Comparison of ENCODE assay signal across 1 cellular context in the genomic region with DNA sequence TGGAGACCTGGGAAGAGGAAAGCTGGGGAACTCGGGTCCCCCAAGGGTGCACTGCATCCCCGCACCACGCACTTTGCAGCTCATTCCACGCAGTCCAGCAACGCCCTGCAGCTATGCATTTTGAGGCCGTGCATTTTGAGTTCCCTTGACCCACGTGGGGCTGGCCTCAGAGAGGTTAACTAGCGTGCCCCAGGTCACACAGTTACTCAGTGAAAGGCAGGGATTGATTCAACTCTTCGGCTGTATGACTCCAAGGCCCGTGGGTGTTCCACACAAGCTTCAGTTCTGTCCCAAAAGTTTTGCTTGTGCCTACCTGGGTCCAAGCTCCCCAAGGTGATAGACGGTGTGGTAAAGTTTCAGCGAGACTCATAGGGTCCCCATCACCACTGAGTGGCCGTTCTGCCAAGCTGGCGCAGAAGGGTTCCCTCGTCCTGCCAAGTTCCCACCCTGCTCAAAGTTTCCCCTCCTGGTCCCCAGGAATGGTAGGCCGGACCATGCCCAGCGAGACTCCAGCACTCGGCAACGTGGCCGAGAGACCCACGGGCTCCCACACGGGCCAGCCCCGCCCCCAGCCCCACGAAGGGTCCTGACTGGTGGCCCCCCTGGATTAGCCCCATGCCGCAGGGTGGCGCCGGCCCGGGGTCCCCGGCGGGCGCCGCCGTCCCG.
TF ChIP-seq lines count a peak whose summit lies in the region.

No MANE protein-coding gene starts in this region.

TF ChIP-seq in HepG2, 621 proteins besides CTCF, POLR2A, EP300 and RAD21 (continued from another document):
- TF ChIP-seq, protein P1, sequence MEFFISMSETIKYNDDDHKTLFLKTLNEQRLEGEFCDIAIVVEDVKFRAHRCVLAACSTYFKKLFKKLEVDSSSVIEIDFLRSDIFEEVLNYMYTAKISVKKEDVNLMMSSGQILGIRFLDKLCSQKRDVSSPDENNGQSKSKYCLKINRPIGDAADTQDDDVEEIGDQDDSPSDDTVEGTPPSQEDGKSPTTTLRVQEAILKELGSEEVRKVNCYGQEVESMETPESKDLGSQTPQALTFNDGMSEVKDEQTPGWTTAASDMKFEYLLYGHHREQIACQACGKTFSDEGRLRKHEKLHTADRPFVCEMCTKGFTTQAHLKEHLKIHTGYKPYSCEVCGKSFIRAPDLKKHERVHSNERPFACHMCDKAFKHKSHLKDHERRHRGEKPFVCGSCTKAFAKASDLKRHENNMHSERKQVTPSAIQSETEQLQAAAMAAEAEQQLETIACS (CRISPR knock-in tag; IDR thresholded peaks at IDR 0.05): no peak
- TF ChIP-seq ZBTB38 (CRISPR knock-in tag; IDR thresholded peaks at IDR 0.05): 0 out of 2 replicates have a peak, but pooled peaks have one; percentile 14
- TF ChIP-seq NR3C1 (CRISPR knock-in tag; IDR thresholded peaks at IDR 0.05): no peak
- peak; percentile 33; the same call in 1 of the 2 replicates for TF ChIP-seq NFKB2 (CRISPR knock-in tag; IDR thresholded peaks at IDR 0.05; ENCODE audit: borderline replicate concordance)
- no peak for TF ChIP-seq ZNF430 (CRISPR knock-in tag; IDR thresholded peaks at IDR 0.05)
- no peak for TF ChIP-seq PLRG1 (conservative IDR thresholded peaks at IDR 0.05)
- TF ChIP-seq GABPB1 (CRISPR knock-in tag; IDR thresholded peaks at IDR 0.05): 0 out of 2 replicates have a peak, but pooled peaks have one; percentile 4
- no peak for TF ChIP-seq CENPX (CRISPR knock-in tag; IDR thresholded peaks at IDR 0.05)
- no peak for TF ChIP-seq FLYWCH1 (CRISPR knock-in tag; IDR thresholded peaks at IDR 0.05)
- peak; percentile 60 for TF ChIP-seq HDAC1 (CRISPR knock-in tag; IDR thresholded peaks at IDR 0.05)
- TF ChIP-seq ELF1 (CRISPR knock-in tag; IDR thresholded peaks at IDR 0.05): no peak
- TF ChIP-seq, protein P2, sequence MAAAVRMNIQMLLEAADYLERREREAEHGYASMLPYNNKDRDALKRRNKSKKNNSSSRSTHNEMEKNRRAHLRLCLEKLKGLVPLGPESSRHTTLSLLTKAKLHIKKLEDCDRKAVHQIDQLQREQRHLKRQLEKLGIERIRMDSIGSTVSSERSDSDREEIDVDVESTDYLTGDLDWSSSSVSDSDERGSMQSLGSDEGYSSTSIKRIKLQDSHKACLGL (CRISPR knock-in tag; IDR thresholded peaks at IDR 0.05): peak; percentile 66
- TF ChIP-seq SMYD3 (CRISPR knock-in tag; IDR thresholded peaks at IDR 0.05): no peak
- TF ChIP-seq, protein P3, sequence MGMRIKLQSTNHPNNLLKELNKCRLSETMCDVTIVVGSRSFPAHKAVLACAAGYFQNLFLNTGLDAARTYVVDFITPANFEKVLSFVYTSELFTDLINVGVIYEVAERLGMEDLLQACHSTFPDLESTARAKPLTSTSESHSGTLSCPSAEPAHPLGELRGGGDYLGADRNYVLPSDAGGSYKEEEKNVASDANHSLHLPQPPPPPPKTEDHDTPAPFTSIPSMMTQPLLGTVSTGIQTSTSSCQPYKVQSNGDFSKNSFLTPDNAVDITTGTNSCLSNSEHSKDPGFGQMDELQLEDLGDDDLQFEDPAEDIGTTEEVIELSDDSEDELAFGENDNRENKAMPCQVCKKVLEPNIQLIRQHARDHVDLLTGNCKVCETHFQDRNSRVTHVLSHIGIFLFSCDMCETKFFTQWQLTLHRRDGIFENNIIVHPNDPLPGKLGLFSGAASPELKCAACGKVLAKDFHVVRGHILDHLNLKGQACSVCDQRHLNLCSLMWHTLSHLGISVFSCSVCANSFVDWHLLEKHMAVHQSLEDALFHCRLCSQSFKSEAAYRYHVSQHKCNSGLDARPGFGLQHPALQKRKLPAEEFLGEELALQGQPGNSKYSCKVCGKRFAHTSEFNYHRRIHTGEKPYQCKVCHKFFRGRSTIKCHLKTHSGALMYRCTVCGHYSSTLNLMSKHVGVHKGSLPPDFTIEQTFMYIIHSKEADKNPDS (CRISPR knock-in tag; IDR thresholded peaks at IDR 0.05): no peak
- TF ChIP-seq, protein P4, sequence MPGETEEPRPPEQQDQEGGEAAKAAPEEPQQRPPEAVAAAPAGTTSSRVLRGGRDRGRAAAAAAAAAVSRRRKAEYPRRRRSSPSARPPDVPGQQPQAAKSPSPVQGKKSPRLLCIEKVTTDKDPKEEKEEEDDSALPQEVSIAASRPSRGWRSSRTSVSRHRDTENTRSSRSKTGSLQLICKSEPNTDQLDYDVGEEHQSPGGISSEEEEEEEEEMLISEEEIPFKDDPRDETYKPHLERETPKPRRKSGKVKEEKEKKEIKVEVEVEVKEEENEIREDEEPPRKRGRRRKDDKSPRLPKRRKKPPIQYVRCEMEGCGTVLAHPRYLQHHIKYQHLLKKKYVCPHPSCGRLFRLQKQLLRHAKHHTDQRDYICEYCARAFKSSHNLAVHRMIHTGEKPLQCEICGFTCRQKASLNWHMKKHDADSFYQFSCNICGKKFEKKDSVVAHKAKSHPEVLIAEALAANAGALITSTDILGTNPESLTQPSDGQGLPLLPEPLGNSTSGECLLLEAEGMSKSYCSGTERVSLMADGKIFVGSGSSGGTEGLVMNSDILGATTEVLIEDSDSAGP (CRISPR knock-in tag; IDR thresholded peaks at IDR 0.05; ENCODE audit: borderline replicate concordance): peak; percentile 25; the same call in 1 of the 2 replicates
- TF ChIP-seq ZMYM3 (CRISPR knock-in tag; IDR thresholded peaks at IDR 0.05): peak; percentile 85
- no peak for TF ChIP-seq HOXA3 (CRISPR knock-in tag; IDR thresholded peaks at IDR 0.05)
- no peak for TF ChIP-seq ARHGAP35 (CRISPR knock-in tag; IDR thresholded peaks at IDR 0.05; ENCODE audit: borderline replicate concordance)
- no peak for TF ChIP-seq RFXAP (CRISPR knock-in tag; IDR thresholded peaks at IDR 0.05; ENCODE audit: borderline replicate concordance)
- TF ChIP-seq, protein P5, sequence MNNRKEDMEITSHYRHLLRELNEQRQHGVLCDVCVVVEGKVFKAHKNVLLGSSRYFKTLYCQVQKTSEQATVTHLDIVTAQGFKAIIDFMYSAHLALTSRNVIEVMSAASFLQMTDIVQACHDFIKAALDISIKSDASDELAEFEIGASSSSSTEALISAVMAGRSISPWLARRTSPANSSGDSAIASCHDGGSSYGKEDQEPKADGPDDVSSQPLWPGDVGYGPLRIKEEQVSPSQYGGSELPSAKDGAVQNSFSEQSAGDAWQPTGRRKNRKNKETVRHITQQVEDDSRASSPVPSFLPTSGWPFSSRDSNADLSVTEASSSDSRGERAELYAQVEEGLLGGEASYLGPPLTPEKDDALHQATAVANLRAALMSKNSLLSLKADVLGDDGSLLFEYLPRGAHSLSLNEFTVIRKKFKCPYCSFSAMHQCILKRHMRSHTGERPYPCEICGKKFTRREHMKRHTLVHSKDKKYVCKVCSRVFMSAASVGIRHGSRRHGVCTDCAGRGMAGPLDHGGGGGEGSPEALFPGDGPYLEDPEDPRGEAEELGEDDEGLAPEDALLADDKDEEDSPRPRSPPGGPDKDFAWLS (CRISPR knock-in tag; IDR thresholded peaks at IDR 0.05; ENCODE audit: borderline replicate concordance): no peak
- TF ChIP-seq FOXO1 (CRISPR knock-in tag; IDR thresholded peaks at IDR 0.05): no peak
- TF ChIP-seq RBM39 (IDR thresholded peaks at IDR 0.05; ENCODE audit: low read depth, low read length, poor library complexity, severe bottlenecking): peak; percentile 11
- TF ChIP-seq, protein P6, sequence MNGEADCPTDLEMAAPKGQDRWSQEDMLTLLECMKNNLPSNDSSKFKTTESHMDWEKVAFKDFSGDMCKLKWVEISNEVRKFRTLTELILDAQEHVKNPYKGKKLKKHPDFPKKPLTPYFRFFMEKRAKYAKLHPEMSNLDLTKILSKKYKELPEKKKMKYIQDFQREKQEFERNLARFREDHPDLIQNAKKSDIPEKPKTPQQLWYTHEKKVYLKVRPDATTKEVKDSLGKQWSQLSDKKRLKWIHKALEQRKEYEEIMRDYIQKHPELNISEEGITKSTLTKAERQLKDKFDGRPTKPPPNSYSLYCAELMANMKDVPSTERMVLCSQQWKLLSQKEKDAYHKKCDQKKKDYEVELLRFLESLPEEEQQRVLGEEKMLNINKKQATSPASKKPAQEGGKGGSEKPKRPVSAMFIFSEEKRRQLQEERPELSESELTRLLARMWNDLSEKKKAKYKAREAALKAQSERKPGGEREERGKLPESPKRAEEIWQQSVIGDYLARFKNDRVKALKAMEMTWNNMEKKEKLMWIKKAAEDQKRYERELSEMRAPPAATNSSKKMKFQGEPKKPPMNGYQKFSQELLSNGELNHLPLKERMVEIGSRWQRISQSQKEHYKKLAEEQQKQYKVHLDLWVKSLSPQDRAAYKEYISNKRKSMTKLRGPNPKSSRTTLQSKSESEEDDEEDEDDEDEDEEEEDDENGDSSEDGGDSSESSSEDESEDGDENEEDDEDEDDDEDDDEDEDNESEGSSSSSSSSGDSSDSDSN (CRISPR knock-in tag; IDR thresholded peaks at IDR 0.05): 0 out of 2 replicates have a peak, but pooled peaks have one; percentile 11
- TF ChIP-seq XBP1 (CRISPR knock-in tag; IDR thresholded peaks at IDR 0.05): no peak
- TF ChIP-seq TEAD3 (CRISPR knock-in tag; optimal IDR thresholded peaks at IDR 0.05; ENCODE audit: borderline replicate concordance): peak; percentile 5
- no peak for TF ChIP-seq ZNF331 (CRISPR knock-in tag; IDR thresholded peaks at IDR 0.05)
- 0 out of 2 replicates have a peak, but pooled peaks have one; percentile 25 for TF ChIP-seq ZNF816 (CRISPR knock-in tag; IDR thresholded peaks at IDR 0.05; ENCODE audit: borderline replicate concordance)
- TF ChIP-seq ZNF557 (CRISPR knock-in tag; IDR thresholded peaks at IDR 0.05): no peak
- TF ChIP-seq HNF4G (IDR thresholded peaks at IDR 0.05; ENCODE audit: borderline replicate concordance, low read depth, low read length): no peak
- no peak for TF ChIP-seq HNF4G (CRISPR knock-in tag; IDR thresholded peaks at IDR 0.05; ENCODE audit: borderline replicate concordance, low read depth)
- TF ChIP-seq ZFY (CRISPR knock-in tag; IDR thresholded peaks at IDR 0.05): peak; percentile 10; the same call in 1 of the 2 replicates
- peak; percentile 37; the same call in 1 of the 2 replicates for TF ChIP-seq BORCS8-MEF2B (CRISPR knock-in tag; IDR thresholded peaks at IDR 0.05)
- 0 out of 2 replicates have a peak, but pooled peaks have one; percentile 29 for TF ChIP-seq ZNF891 (CRISPR knock-in tag; IDR thresholded peaks at IDR 0.05)
- TF ChIP-seq, protein P7, sequence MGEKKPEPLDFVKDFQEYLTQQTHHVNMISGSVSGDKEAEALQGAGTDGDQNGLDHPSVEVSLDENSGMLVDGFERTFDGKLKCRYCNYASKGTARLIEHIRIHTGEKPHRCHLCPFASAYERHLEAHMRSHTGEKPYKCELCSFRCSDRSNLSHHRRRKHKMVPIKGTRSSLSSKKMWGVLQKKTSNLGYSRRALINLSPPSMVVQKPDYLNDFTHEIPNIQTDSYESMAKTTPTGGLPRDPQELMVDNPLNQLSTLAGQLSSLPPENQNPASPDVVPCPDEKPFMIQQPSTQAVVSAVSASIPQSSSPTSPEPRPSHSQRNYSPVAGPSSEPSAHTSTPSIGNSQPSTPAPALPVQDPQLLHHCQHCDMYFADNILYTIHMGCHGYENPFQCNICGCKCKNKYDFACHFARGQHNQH (CRISPR knock-in tag; IDR thresholded peaks at IDR 0.05): no peak
- TF ChIP-seq NFATC3 (CRISPR knock-in tag; IDR thresholded peaks at IDR 0.05): no peak
- no peak for TF ChIP-seq IRX3 (CRISPR knock-in tag; IDR thresholded peaks at IDR 0.05; ENCODE audit: borderline replicate concordance, low read depth)
- TF ChIP-seq, protein P8, sequence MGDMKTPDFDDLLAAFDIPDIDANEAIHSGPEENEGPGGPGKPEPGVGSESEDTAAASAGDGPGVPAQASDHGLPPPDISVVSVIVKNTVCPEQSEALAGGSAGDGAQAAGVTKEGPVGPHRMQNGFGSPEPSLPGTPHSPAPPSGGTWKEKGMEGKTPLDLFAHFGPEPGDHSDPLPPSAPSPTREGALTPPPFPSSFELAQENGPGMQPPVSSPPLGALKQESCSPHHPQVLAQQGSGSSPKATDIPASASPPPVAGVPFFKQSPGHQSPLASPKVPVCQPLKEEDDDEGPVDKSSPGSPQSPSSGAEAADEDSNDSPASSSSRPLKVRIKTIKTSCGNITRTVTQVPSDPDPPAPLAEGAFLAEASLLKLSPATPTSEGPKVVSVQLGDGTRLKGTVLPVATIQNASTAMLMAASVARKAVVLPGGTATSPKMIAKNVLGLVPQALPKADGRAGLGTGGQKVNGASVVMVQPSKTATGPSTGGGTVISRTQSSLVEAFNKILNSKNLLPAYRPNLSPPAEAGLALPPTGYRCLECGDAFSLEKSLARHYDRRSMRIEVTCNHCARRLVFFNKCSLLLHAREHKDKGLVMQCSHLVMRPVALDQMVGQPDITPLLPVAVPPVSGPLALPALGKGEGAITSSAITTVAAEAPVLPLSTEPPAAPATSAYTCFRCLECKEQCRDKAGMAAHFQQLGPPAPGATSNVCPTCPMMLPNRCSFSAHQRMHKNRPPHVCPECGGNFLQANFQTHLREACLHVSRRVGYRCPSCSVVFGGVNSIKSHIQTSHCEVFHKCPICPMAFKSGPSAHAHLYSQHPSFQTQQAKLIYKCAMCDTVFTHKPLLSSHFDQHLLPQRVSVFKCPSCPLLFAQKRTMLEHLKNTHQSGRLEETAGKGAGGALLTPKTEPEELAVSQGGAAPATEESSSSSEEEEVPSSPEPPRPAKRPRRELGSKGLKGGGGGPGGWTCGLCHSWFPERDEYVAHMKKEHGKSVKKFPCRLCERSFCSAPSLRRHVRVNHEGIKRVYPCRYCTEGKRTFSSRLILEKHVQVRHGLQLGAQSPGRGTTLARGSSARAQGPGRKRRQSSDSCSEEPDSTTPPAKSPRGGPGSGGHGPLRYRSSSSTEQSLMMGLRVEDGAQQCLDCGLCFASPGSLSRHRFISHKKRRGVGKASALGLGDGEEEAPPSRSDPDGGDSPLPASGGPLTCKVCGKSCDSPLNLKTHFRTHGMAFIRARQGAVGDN (CRISPR knock-in tag; IDR thresholded peaks at IDR 0.05): peak; percentile 47
- TF ChIP-seq, protein P9, sequence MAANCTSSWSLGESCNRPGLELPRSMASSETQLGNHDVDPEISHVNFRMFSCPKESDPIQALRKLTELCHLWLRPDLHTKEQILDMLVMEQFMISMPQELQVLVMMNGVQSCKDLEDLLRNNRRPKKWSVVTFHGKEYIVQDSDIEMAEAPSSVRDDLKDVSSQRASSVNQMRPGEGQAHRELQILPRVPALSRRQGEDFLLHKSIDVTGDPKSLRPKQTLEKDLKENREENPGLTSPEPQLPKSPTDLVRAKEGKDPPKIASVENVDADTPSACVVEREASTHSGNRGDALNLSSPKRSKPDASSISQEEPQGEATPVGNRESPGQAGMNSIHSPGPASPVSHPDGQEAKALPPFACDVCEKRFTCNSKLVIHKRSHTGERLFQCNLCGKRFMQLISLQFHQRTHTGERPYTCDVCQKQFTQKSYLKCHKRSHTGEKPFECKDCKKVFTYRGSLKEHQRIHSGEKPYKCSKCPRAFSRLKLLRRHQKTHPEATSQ (CRISPR knock-in tag; IDR thresholded peaks at IDR 0.05; ENCODE audit: borderline replicate concordance): no peak
- TF ChIP-seq ZNF652 (CRISPR knock-in tag; IDR thresholded peaks at IDR 0.05; ENCODE audit: borderline replicate concordance, low read depth): no peak
